Comparison of ENCODE assay signal across 22 cellular contexts in the genomic region with DNA sequence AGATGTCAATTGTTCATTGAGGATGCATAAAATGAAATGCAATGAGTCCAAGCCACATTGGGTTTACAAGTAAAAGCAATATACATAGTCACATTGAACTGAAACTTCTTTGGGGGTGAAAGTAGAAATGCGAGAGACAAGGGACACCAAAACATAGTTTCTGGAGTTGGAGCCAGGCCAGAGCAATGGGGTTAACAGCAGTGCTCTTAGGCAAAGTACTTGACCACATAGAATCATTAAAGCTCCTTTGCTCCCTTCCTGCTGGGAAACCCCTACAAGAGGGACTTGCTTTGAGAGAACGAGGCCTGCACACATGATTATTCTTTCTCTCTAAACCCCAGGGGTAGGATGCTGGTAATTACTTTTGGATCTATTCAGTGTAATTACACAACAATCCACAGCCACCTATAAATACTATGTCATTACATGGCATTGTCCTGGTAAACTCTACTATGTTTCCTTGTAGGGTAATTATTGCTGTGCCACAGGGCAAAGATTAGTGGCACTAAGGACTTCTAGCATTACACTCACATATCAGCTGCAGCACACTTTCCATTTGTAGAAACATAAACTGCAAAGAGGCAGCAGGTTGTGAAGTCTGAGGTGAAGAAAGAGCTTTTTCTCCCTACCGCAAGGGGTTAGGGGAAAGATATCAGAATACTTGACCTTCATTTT.
DNase-seq lines count a peak whose midpoint lies in the region; ATAC-seq and TF ChIP-seq lines count a peak whose summit lies in the region.
"Had no signal": no experiment of that assay in that cellular context is flagged by ENCODE, and none has a peak within 500 bp of the region (broad histone marks: within the 10 kb centered on the region; RNA-seq: fewer than 3 reads in every experiment).

No MANE protein-coding gene starts in this region.

- no peaks in the 10 kb centered on the region for H3K9me3 ChIP-seq in right lobe of liver
- H3K9me3 ChIP-seq: MG63, vagina had no signal

- DNase-seq in NCI-H146 (lab: John Stamatoyannopoulos, UW) (peak; percentile 96), NCI-H774 (lab: John Stamatoyannopoulos, UW) (peak; percentile 64), GM03348 (ENCODE audit: low spot score) (no peak), right lobe of liver (no peak)
- DNase-seq: activated CD4-positive, alpha-beta memory T cell treated with anti-CD3 and anti-CD28 coated beads, Interleukin-2, amount 10 ng/mL, durations not matched to agents 7 days and 5 days; activated naive CD4-positive, alpha-beta T cell treated with anti-CD3 and anti-CD28 coated beads, Interleukin-2, amount 50 U/mL, for 16 hours; activated T-cell treated with anti-CD3 and anti-CD28 coated beads, Interleukin-2, amount 50 U/mL, for 1 hour; DND-41; heart right ventricle; HFFc6; MG63; natural killer cell; NCI-H510A; SIG-M5; stimulated activated CD4-positive, alpha-beta T cell treated with anti-CD3 and anti-CD28 coated beads, Interleukin-4, amount 100 ng/mL, for 24 hours had no signal

- no peaks in the 10 kb centered on the region for H3K27me3 ChIP-seq in right lobe of liver
- H3K27me3 ChIP-seq: heart right ventricle, MG63, vagina had no signal

- intact Hi-C loops in right lobe of liver (cut with DNase I), result no loop called here

- H3K27ac ChIP-seq in right lobe of liver, result no peak overlapping the region
- H3K27ac ChIP-seq: coronary artery, heart right ventricle, vagina had no signal

- no peaks in the 10 kb centered on the region for H3K4me1 ChIP-seq in right lobe of liver
- H3K4me1 ChIP-seq: heart right ventricle, vagina had no signal

- no peak for TF ChIP-seq CTCF in right lobe of liver (IDR thresholded peaks at IDR 0.05)

- ATAC-seq in GM18498 (IDR thresholded peaks at IDR 0.05; ENCODE audit: unreplicated experiment) (peak; percentile 50), HG03342 (IDR thresholded peaks at IDR 0.05; ENCODE audit: unreplicated experiment) (peak; percentile 69), HG03175 (IDR thresholded peaks at IDR 0.05; ENCODE audit: unreplicated experiment) (no peak), right lobe of liver (no peak), HG03280 (IDR thresholded peaks at IDR 0.05; ENCODE audit: unreplicated experiment) (no peak)
- ATAC-seq: heart right ventricle, natural killer cell had no signal

- H3K4me3 ChIP-seq in right lobe of liver, result no peak overlapping the region
- H3K4me3 ChIP-seq: coronary artery, heart right ventricle, MG63, smooth muscle cell, vagina had no signal

- H3K36me3 ChIP-seq in right lobe of liver, result no peaks in the 10 kb centered on the region
- H3K36me3 ChIP-seq: heart right ventricle, MG63, vagina had no signal

- 60% methylated on average over 3 of the region's 3 CpGs for WGBS in right lobe of liver (ENCODE audit: insufficient coverage, low coverage, low lambda C conversion rate, missing lambda C conversion rate)

- no peak for TF ChIP-seq POLR2A in right lobe of liver (IDR thresholded peaks at IDR 0.05)

Comparison
In these comparisons a context has a peak if more than half of its experiments do, and no peak if none do; other contexts are left out.
1. ATAC-seq: peak in GM18498 (single experiment) and HG03342 (single experiment); none in HG03175 (single experiment), right lobe of liver (0 of 4) and HG03280 (single experiment).
2. DNase-seq: peak in NCI-H146 (single experiment) and NCI-H774 (single experiment); none in GM03348 (single experiment) and right lobe of liver (0 of 3).